1 cellular context compared by ENCODE assay signal in genomic region chr10:129846991-129847391, GRCh38.
TF ChIP-seq lines count a peak whose summit lies in the region.

No MANE protein-coding gene starts in this region.

TF ChIP-seq in GM23338, 12 proteins besides CTCF, POLR2A, EP300 and RAD21:
- TF ChIP-seq NANOG (IDR thresholded peaks at IDR 0.05; ENCODE audit: borderline replicate concordance) (no peak), EZH2 (IDR thresholded peaks at IDR 0.05; ENCODE audit: low read depth, unreplicated experiment) (no peak), JUNB (IDR thresholded peaks at IDR 0.05; ENCODE audit: unreplicated experiment) (no peak), ZNF331 (CRISPR knock-in tag; IDR thresholded peaks at IDR 0.05; ENCODE audit: low read depth) (no peak), REST (IDR thresholded peaks at IDR 0.05; ENCODE audit: unreplicated experiment) (no peak), CREB1 (CRISPR knock-in tag; IDR thresholded peaks at IDR 0.05; ENCODE audit: low read depth) (no peak), STAT1 (IDR thresholded peaks at IDR 0.05; ENCODE audit: unreplicated experiment) (no peak), ETS1 (IDR thresholded peaks at IDR 0.05) (no peak), POLR2AphosphoS5 (IDR thresholded peaks at IDR 0.05; ENCODE audit: low read depth) (no peak), EZH2phosphoT487 (IDR thresholded peaks at IDR 0.05; ENCODE audit: unreplicated experiment) (no peak), ZNF114 (CRISPR knock-in tag; IDR thresholded peaks at IDR 0.05) (no peak)
- TF ChIP-seq, protein P1, sequence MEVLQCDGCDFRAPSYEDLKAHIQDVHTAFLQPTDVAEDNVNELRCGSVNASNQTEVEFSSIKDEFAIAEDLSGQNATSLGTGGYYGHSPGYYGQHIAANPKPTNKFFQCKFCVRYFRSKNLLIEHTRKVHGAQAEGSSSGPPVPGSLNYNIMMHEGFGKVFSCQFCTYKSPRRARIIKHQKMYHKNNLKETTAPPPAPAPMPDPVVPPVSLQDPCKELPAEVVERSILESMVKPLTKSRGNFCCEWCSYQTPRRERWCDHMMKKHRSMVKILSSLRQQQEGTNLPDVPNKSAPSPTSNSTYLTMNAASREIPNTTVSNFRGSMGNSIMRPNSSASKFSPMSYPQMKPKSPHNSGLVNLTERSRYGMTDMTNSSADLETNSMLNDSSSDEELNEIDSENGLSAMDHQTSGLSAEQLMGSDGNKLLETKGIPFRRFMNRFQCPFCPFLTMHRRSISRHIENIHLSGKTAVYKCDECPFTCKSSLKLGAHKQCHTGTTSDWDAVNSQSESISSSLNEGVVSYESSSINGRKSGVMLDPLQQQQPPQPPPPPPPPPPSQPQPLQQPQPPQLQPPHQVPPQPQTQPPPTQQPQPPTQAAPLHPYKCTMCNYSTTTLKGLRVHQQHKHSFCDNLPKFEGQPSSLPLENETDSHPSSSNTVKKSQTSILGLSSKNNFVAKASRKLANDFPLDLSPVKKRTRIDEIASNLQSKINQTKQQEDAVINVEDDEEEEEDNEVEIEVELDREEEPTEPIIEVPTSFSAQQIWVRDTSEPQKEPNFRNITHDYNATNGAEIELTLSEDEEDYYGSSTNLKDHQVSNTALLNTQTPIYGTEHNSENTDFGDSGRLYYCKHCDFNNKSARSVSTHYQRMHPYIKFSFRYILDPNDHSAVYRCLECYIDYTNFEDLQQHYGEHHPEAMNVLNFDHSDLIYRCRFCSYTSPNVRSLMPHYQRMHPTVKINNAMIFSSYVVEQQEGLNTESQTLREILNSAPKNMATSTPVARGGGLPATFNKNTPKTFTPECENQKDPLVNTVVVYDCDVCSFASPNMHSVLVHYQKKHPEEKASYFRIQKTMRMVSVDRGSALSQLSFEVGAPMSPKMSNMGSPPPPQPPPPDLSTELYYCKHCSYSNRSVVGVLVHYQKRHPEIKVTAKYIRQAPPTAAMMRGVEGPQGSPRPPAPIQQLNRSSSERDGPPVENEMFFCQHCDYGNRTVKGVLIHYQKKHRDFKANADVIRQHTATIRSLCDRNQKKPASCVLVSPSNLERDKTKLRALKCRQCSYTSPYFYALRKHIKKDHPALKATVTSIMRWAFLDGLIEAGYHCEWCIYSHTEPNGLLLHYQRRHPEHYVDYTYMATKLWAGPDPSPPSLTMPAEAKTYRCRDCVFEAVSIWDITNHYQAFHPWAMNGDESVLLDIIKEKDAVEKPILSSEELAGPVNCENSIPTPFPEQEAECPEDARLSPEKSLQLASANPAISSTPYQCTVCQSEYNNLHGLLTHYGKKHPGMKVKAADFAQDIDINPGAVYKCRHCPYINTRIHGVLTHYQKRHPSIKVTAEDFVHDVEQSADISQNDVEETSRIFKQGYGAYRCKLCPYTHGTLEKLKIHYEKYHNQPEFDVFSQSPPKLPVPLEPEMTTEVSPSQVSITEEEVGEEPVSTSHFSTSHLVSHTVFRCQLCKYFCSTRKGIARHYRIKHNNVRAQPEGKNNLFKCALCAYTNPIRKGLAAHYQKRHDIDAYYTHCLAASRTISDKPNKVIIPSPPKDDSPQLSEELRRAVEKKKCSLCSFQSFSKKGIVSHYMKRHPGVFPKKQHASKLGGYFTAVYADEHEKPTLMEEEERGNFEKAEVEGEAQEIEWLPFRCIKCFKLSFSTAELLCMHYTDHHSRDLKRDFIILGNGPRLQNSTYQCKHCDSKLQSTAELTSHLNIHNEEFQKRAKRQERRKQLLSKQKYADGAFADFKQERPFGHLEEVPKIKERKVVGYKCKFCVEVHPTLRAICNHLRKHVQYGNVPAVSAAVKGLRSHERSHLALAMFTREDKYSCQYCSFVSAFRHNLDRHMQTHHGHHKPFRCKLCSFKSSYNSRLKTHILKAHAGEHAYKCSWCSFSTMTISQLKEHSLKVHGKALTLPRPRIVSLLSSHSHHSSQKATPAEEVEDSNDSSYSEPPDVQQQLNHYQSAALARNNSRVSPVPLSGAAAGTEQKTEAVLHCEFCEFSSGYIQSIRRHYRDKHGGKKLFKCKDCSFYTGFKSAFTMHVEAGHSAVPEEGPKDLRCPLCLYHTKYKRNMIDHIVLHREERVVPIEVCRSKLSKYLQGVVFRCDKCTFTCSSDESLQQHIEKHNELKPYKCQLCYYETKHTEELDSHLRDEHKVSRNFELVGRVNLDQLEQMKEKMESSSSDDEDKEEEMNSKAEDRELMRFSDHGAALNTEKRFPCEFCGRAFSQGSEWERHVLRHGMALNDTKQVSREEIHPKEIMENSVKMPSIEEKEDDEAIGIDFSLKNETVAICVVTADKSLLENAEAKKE (CRISPR knock-in tag; IDR thresholded peaks at IDR 0.05): no peak
TF ChIP-seq in GM23338: peak in this region for 0.
